ENCODE assay signal across 8 cellular contexts in the genomic region with DNA sequence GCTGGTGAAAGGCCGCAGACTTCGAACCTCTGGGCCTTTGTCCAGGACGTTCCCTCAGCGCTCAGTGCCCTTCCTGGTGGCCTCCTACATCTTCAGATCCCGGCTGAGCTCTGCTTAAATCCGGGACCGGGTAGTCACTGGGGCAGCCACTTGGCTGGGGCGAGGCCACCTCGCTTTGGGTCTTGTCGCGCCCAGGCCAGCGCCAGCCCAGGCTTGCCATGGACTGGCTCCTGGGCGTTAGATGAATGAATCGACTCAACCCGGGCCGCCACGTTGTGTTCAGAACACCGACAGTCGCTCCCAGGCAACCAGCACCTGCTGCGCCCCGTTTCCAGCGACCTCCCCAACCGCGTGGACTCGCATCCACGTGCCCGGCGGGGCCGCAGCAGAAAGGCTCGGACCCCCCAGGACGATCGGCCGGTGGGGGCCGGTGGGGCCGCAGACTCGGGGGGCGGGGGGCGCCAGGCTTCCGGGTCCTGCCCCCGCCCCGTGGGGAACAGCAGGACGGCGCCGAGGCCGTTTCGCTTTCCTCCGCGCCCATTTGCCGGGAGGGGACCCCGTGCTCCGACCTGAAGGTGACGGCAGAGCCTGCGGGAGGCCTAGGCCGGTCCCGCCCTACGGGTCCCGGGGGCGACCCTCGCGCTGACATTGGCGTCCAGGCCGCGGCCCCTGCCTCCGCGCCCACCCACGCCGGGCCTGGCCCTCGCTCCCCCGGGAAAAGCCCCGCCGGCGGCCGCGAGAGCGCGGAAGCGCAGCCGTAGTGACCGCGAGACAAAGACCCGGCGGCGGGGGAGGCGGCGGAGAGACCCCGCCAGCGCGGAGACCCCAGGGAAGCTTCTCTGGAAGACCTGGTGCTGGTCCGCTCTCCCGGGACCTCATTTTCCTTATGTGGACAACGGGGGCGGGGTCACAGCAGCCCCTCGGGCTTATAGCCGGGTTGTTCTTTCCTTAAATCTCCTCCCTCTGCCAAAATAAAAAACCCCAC. TPM values are rescaled to one million over a fixed set of nuclear protein-coding genes. Genes with fewer than 3 reads are reported as not detected.
DNase-seq lines count a peak whose midpoint lies in the region; ATAC-seq, FAIRE-seq and TF ChIP-seq lines count a peak whose summit lies in the region.

No MANE protein-coding gene starts in this region.

- peak overlapping the region in 3 of 4 donors; percentile 27 to 84 (median 68) for H3K27ac ChIP-seq in gastroesophageal sphincter
- H3K27ac ChIP-seq in pancreas, result peak overlapping the region; percentile 11 to 62 (median 24)
- no peak overlapping the region for H3K27ac ChIP-seq in aorta (ENCODE audit: low read depth in 1 of 2, low read length in 2 of 2)

- intact Hi-C loops in pancreas (cut with DNase I), result no loop called here
- intact Hi-C loops in aorta (cut with DNase I), result no loop called here

- H3K4me3 Mint-ChIP-seq in activated T-helper 17 cell treated with anti-CD3 and anti-CD28 coated beads, Interleukin-2, amount 50 U/mL, for 72 hours, result peak overlapping the region; percentile 68

- H3K36me3 ChIP-seq in gastroesophageal sphincter, result no peaks in the 10 kb centered on the region
- H3K36me3 ChIP-seq in pancreas, result no peaks in the 10 kb centered on the region
- H3K36me3 ChIP-seq in aorta (ENCODE audit: control insufficient read depth in 1 of 2, insufficient read depth in 2 of 2, low read length in 1 of 2), result no peaks in the 10 kb centered on the region

- TF ChIP-seq EP300 in gastroesophageal sphincter (IDR thresholded peaks at IDR 0.05), result no peak

- peaks cover 3% of the 10 kb centered on the region for H3K27me3 Mint-ChIP-seq in activated T-helper 17 cell treated with anti-CD3 and anti-CD28 coated beads, Interleukin-2, amount 50 U/mL, for 72 hours

- DNase-seq in GM13976 (ENCODE audit: low spot score), result peak; percentile 86
- DNase-seq in NCI-H2227 treated with DMSO at 0.1 percent for 48 hours (lab: John Stamatoyannopoulos, UW), result peak; percentile 19
- peak; percentile 40 to 82 (median 56) for DNase-seq in pancreas
- peak in 1 of 2 donors; percentile 87 for DNase-seq in aorta
- no peak for DNase-seq in NCI-H1694 (lab: John Stamatoyannopoulos, UW)

- no peaks in the 10 kb centered on the region for H3K4me1 Mint-ChIP-seq in activated T-helper 17 cell treated with anti-CD3 and anti-CD28 coated beads, Interleukin-2, amount 50 U/mL, for 72 hours

- no peaks in the 10 kb centered on the region for H3K9me3 Mint-ChIP-seq in activated T-helper 17 cell treated with anti-CD3 and anti-CD28 coated beads, Interleukin-2, amount 50 U/mL, for 72 hours

- in situ Hi-C loops in GM13976 (cut with MboI; ENCODE audit: low sequenced_read_pairs, unreplicated experiment), result no loop called here

- H3K9me3 ChIP-seq in gastroesophageal sphincter (no peaks in the 10 kb centered on the region), pancreas (no peaks in the 10 kb centered on the region), aorta (ENCODE audit: control insufficient read depth, low read length) (no peaks in the 10 kb centered on the region)

- peak overlapping the region; percentile 52 for H3K27ac Mint-ChIP-seq in activated T-helper 17 cell treated with anti-CD3 and anti-CD28 coated beads, Interleukin-2, amount 50 U/mL, for 72 hours

- TF ChIP-seq CTCF in GM13976 (IDR thresholded peaks at IDR 0.05; ENCODE audit: borderline replicate concordance, control extremely low read depth, extremely low read depth, insufficient read depth, missing control alignments) (no peak), gastroesophageal sphincter (IDR thresholded peaks at IDR 0.05) (no peak), pancreas (IDR thresholded peaks at IDR 0.05) (no peak)

- 3% methylated on average over 7 of the region's 94 CpGs; no CpG with 5 or more reads in 1 of the 2 donors for WGBS in gastroesophageal sphincter (ENCODE audit: low coverage in 1 of 2), 2 donors
- WGBS in pancreas, 2 donors, result 9 to 10% methylated on average over 86 to 94 of the region's 94 CpGs
- WGBS in aorta, 2 donors, result 3 to 4% methylated on average over 79 to 94 of the region's 94 CpGs

- H3K4me3 ChIP-seq in gastroesophageal sphincter, result peak overlapping the region; percentile 73 to 92
- peak overlapping the region; percentile 62 to 89 (median 86) for H3K4me3 ChIP-seq in pancreas
- peak overlapping the region; percentile 62 to 64 for H3K4me3 ChIP-seq in aorta (ENCODE audit: low read length in 2 of 2)

- ATAC-seq in activated T-helper 17 cell treated with anti-CD3 and anti-CD28 coated beads, Interleukin-2, amount 50 U/mL, for 72 hours (replicated peaks), result peak; percentile 70
- peak; percentile 80 for ATAC-seq in gastroesophageal sphincter
- ATAC-seq in pancreas, result peak; percentile 80 to 90 (median 86)
- peak; percentile 61 for ATAC-seq in aorta (ENCODE audit: low FRiP score)
- ATAC-seq in HG02840 (IDR thresholded peaks at IDR 0.05; ENCODE audit: low FRiP score, unreplicated experiment), result no peak

- H3K27me3 ChIP-seq in gastroesophageal sphincter (peaks cover under 1% of the 10 kb centered on the region), pancreas (no peaks in the 10 kb centered on the region), aorta (ENCODE audit: control insufficient read depth in 1 of 2, insufficient read depth in 2 of 2, low read length in 1 of 2) (no peaks in the 10 kb centered on the region)

- FAIRE-seq in pancreas (lab: Jason Lieb, UNC), result no peak

- H3K36me3 Mint-ChIP-seq in activated T-helper 17 cell treated with anti-CD3 and anti-CD28 coated beads, Interleukin-2, amount 50 U/mL, for 72 hours (ENCODE audit: low read depth), result no peaks in the 10 kb centered on the region

- TF ChIP-seq POLR2A in gastroesophageal sphincter (IDR thresholded peaks at IDR 0.05), result no peak

- H3K4me1 ChIP-seq in gastroesophageal sphincter, result no peaks in the 10 kb centered on the region
- H3K4me1 ChIP-seq in pancreas, result no peaks in the 10 kb centered on the region
- H3K4me1 ChIP-seq in aorta (ENCODE audit: control insufficient read depth in 1 of 2, insufficient read depth in 2 of 2, low read length in 2 of 2), result no peaks in the 10 kb centered on the region

RNA-seq across cellular contexts. Expression of a gene that starts 37.3 kb away (rescaled TPM):
- total RNA-seq in activated T-helper 17 cell treated with anti-CD3 and anti-CD28 coated beads, Interleukin-2, amount 50 U/mL, for 72 hours, result 10 to 100 TPM; 16.4 to 23.6 TPM
- total RNA-seq in gastroesophageal sphincter, result 10 to 100 TPM; 11.6 to 15.6 (median 14.0) TPM
- 10 to 100 TPM in 1 of 6 donors, 1 to 10 TPM in 5; 4.4 to 13.5 (median 6.8) TPM for total RNA-seq in pancreas
- 1 to 10 TPM; 2.8 to 7.2 TPM for polyA plus RNA-seq in pancreas
- 10 to 100 TPM; 14.5 to 24.1 TPM for total RNA-seq in aorta
- 1 to 10 TPM; 3.1 to 4.9 TPM for polyA plus RNA-seq in aorta

RNA-seq across cellular contexts. Expression of a gene that starts 45.6 kb away (rescaled TPM):
- 1 to 10 TPM; 6.0 to 6.9 TPM for total RNA-seq in activated T-helper 17 cell treated with anti-CD3 and anti-CD28 coated beads, Interleukin-2, amount 50 U/mL, for 72 hours
- total RNA-seq in gastroesophageal sphincter (10 to 100 TPM; 19.4 to 44.2 (median 31.3) TPM), pancreas (10 to 100 TPM in 1 of 6 donors, 1 to 10 TPM in 5; 7.6 to 14.4 (median 9.4) TPM), aorta (10 to 100 TPM; 13.7 to 15.0 TPM)
- polyA plus RNA-seq in pancreas (1 to 10 TPM; 5.4 to 7.1 TPM), aorta (1 to 10 TPM; 3.0 to 5.7 TPM)

Comparison
In these comparisons a context has a peak if more than half of its experiments do, and no peak if none do; other contexts are left out.
1. H3K27ac ChIP-seq: peak in gastroesophageal sphincter (3 of 4) and pancreas (4 of 4); none in aorta (0 of 2).
2. Peak in every context shown above with its lines, with median percentiles within 50 percentile points of each other: H3K4me3 ChIP-seq.